9 cellular contexts compared by ENCODE assay signal in genomic region chr2:9738718-9739496, GRCh38.
DNase-seq lines count a peak whose midpoint lies in the region; ATAC-seq and TF ChIP-seq lines count a peak whose summit lies in the region.
"Had no signal": no experiment of that assay in that cellular context is flagged by ENCODE, and none has a peak within 500 bp of the region (broad histone marks: within the 10 kb centered on the region; RNA-seq: fewer than 3 reads in every experiment).

No MANE protein-coding gene starts in this region.

- H3K36me3 Mint-ChIP-seq in GM23338 (ENCODE audit: low read depth), result peaks cover 9% of the 10 kb centered on the region

- H3K9me3 ChIP-seq in GM23248 (ENCODE audit: low read depth) (no peaks in the 10 kb centered on the region), adrenal gland (replicated peaks in 1 of 3) (no peaks in the 10 kb centered on the region), muscle layer of duodenum (ENCODE audit: control insufficient read depth in 1 of 2, low read length in 2 of 2) (peaks cover 0 to 11% of the 10 kb centered on the region in 2 donors)

- DNase-seq in Ammon's horn (ENCODE audit: low spot score) (peak; percentile 47), GM23248 (peak; percentile 71), adrenal gland (peak in 6 of 7 donors; percentile 28 to 67 (median 60)), SW 1271 (lab: John Stamatoyannopoulos, UW) (no peak), GM23338 (ENCODE audit: low spot score) (no peak), cerebellum (ENCODE audit: low spot score) (no peak), H7 (no peak)
- DNase-seq: foreskin melanocyte had no signal

- 7% methylated on average over 21 of the region's 21 CpGs for WGBS in GM23248 (ENCODE audit: low coverage in 1 of 2, low lambda C conversion rate in 2 of 2, missing lambda C conversion rate in 2 of 2), 2 experiments
- WGBS in adrenal gland, 4 donors, result 38 to 58% (median 48%) methylated on average over 19 to 21 of the region's 21 CpGs

- no peak overlapping the region for H3K4me3 Mint-ChIP-seq in GM23338

- H3F3A ChIP-seq in GM23248 (ENCODE audit: insufficient read depth) (no peaks in the 10 kb centered on the region), GM23338 (replicated peaks; ENCODE audit: low read depth) (no peaks in the 10 kb centered on the region)

- H2AFZ ChIP-seq in GM23248 (peak overlapping the region; percentile 96), GM23338 (no peak overlapping the region)

- H3K4me2 ChIP-seq in GM23248 (ENCODE audit: unreplicated experiment) (peak overlapping the region; percentile 65), GM23338 (no peak overlapping the region)

- H3K9me3 Mint-ChIP-seq in GM23338, result peaks cover 20% of the 10 kb centered on the region

- TF ChIP-seq POLR2A in adrenal gland (IDR thresholded peaks at IDR 0.05), result no peak

- H3K4me3 ChIP-seq in GM23248, result peak overlapping the region; percentile 47
- H3K4me3 ChIP-seq in adrenal gland, result no peak overlapping the region
- H3K4me3 ChIP-seq in muscle layer of duodenum (ENCODE audit: low read depth in 1 of 2, low read length in 2 of 2), result peak overlapping the region in 1 of 2 donors; percentile 26
- no peak overlapping the region for H3K4me3 ChIP-seq in GM23338
- H3K4me3 ChIP-seq in H7 (ENCODE audit: insufficient read depth, low read depth, low read length), result no peak overlapping the region

- H3K4me1 Mint-ChIP-seq in GM23338, result no peaks in the 10 kb centered on the region

- H3K27me3 ChIP-seq in GM23248 (replicated peaks; ENCODE audit: insufficient read depth) (no peaks in the 10 kb centered on the region), adrenal gland (no peaks in the 10 kb centered on the region), muscle layer of duodenum (ENCODE audit: low read depth, low read length) (no peaks in the 10 kb centered on the region), GM23338 (ENCODE audit: insufficient read depth) (no peaks in the 10 kb centered on the region), H7 (ENCODE audit: control insufficient read depth, insufficient read depth, low read length) (no peaks in the 10 kb centered on the region)

- H3K4me1 ChIP-seq in GM23248 (ENCODE audit: insufficient read depth) (peaks cover 14% of the 10 kb centered on the region), adrenal gland (replicated peaks in 1 of 2) (peaks cover 0 to 9% of the 10 kb centered on the region in 2 donors), muscle layer of duodenum (ENCODE audit: control insufficient read depth in 1 of 2, insufficient read depth in 2 of 2, low read length in 2 of 2) (no peaks in the 10 kb centered on the region), GM23338 (ENCODE audit: insufficient read depth) (no peaks in the 10 kb centered on the region)

- H3K9me2 ChIP-seq in GM23248 (ENCODE audit: insufficient read depth) (no peaks in the 10 kb centered on the region), GM23338 (ENCODE audit: insufficient read depth) (0 out of 2 replicates have a peak, but pooled peaks cover 3% of the 10 kb centered on the region)

- intact Hi-C loops in adrenal gland (cut with DNase I), result no loop called here

- H3K79me2 ChIP-seq in GM23248 (ENCODE audit: insufficient read depth) (no peaks in the 10 kb centered on the region), GM23338 (replicated peaks; ENCODE audit: insufficient read depth) (no peaks in the 10 kb centered on the region)

- peak overlapping the region; percentile 76 for H3K9ac ChIP-seq in GM23248

- TF ChIP-seq CTCF in adrenal gland (IDR thresholded peaks at IDR 0.05) (no peak), GM23338 (conservative IDR thresholded peaks at IDR 0.05; ENCODE audit: low read depth in 2 of 2) (no peak)

- no peak overlapping the region for H3K27ac Mint-ChIP-seq in GM23338

- no peak for ATAC-seq in GM23338

- H4K20me1 ChIP-seq in GM23248 (ENCODE audit: insufficient read depth) (no peaks in the 10 kb centered on the region), GM23338 (replicated peaks; ENCODE audit: insufficient read depth) (no peaks in the 10 kb centered on the region)

- peaks cover 6% of the 10 kb centered on the region for H3K27me3 Mint-ChIP-seq in GM23338 (ENCODE audit: insufficient read depth, low read depth, poor library complexity)

- no peaks in the 10 kb centered on the region for H3K36me3 ChIP-seq in GM23248 (ENCODE audit: low read depth)
- no peaks in the 10 kb centered on the region for H3K36me3 ChIP-seq in adrenal gland (replicated peaks in 1 of 2)
- no peaks in the 10 kb centered on the region for H3K36me3 ChIP-seq in muscle layer of duodenum (ENCODE audit: control insufficient read depth in 1 of 2, insufficient read depth in 2 of 2, low read length in 2 of 2)
- no peaks in the 10 kb centered on the region for H3K36me3 ChIP-seq in GM23338 (ENCODE audit: insufficient read depth)
- H3K36me3 ChIP-seq in H7 (replicated peaks; ENCODE audit: control insufficient read depth, insufficient read depth, low read length), result no peaks in the 10 kb centered on the region

- in situ Hi-C loops in GM23248 (cut with MboI), result no loop called here

- H3K27ac ChIP-seq in GM23248, result peak overlapping the region; percentile 19
- H3K27ac ChIP-seq in adrenal gland, result peak overlapping the region in 3 of 5 donors; percentile 32 to 70 (median 36)
- peak overlapping the region; percentile 48 for H3K27ac ChIP-seq in muscle layer of duodenum (ENCODE audit: low read length)
- H3K27ac ChIP-seq in GM23338 (ENCODE audit: low read depth), result no peak overlapping the region

TF ChIP-seq in GM23338, 12 proteins besides CTCF, POLR2A, EP300 and RAD21 (continues in another document):
- TF ChIP-seq JUNB (IDR thresholded peaks at IDR 0.05; ENCODE audit: unreplicated experiment), result no peak
- TF ChIP-seq NANOG (IDR thresholded peaks at IDR 0.05; ENCODE audit: borderline replicate concordance), result no peak
- no peak for TF ChIP-seq ZNF331 (CRISPR knock-in tag; IDR thresholded peaks at IDR 0.05; ENCODE audit: low read depth)
- no peak for TF ChIP-seq STAT1 (IDR thresholded peaks at IDR 0.05; ENCODE audit: unreplicated experiment)
- TF ChIP-seq EZH2 (IDR thresholded peaks at IDR 0.05; ENCODE audit: low read depth, unreplicated experiment), result no peak
- TF ChIP-seq, protein P1, sequence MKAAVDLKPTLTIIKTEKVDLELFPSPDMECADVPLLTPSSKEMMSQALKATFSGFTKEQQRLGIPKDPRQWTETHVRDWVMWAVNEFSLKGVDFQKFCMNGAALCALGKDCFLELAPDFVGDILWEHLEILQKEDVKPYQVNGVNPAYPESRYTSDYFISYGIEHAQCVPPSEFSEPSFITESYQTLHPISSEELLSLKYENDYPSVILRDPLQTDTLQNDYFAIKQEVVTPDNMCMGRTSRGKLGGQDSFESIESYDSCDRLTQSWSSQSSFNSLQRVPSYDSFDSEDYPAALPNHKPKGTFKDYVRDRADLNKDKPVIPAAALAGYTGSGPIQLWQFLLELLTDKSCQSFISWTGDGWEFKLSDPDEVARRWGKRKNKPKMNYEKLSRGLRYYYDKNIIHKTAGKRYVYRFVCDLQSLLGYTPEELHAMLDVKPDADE (IDR thresholded peaks at IDR 0.05), result no peak
- TF ChIP-seq, protein P2, sequence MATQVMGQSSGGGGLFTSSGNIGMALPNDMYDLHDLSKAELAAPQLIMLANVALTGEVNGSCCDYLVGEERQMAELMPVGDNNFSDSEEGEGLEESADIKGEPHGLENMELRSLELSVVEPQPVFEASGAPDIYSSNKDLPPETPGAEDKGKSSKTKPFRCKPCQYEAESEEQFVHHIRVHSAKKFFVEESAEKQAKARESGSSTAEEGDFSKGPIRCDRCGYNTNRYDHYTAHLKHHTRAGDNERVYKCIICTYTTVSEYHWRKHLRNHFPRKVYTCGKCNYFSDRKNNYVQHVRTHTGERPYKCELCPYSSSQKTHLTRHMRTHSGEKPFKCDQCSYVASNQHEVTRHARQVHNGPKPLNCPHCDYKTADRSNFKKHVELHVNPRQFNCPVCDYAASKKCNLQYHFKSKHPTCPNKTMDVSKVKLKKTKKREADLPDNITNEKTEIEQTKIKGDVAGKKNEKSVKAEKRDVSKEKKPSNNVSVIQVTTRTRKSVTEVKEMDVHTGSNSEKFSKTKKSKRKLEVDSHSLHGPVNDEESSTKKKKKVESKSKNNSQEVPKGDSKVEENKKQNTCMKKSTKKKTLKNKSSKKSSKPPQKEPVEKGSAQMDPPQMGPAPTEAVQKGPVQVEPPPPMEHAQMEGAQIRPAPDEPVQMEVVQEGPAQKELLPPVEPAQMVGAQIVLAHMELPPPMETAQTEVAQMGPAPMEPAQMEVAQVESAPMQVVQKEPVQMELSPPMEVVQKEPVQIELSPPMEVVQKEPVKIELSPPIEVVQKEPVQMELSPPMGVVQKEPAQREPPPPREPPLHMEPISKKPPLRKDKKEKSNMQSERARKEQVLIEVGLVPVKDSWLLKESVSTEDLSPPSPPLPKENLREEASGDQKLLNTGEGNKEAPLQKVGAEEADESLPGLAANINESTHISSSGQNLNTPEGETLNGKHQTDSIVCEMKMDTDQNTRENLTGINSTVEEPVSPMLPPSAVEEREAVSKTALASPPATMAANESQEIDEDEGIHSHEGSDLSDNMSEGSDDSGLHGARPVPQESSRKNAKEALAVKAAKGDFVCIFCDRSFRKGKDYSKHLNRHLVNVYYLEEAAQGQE (IDR thresholded peaks at IDR 0.05; ENCODE audit: unreplicated experiment), result no peak
- TF ChIP-seq CREB1 (CRISPR knock-in tag; IDR thresholded peaks at IDR 0.05; ENCODE audit: low read depth), result no peak
- no peak for TF ChIP-seq EZH2phosphoT487 (IDR thresholded peaks at IDR 0.05; ENCODE audit: unreplicated experiment)

Comparison
In these comparisons a context has a peak if more than half of its experiments do, and no peak if none do; other contexts are left out.
1. DNase-seq: peak in Ammon's horn (single experiment), GM23248 (single experiment) and adrenal gland (6 of 7); none in SW 1271 (0 of 2), GM23338 (single experiment), cerebellum (single experiment) and H7 (single experiment).